ENCODE assay signal across 8 cellular contexts in genomic region chr17:82698065-82698973, GRCh38. TPM values are rescaled to one million over a fixed set of nuclear protein-coding genes. Genes with fewer than 3 reads are reported as not detected.
A peak's percentile ranks its signal among the peaks of the same experiment; 100 is the strongest.
DNase-seq lines count a peak whose midpoint lies in the region; ATAC-seq, FAIRE-seq and TF ChIP-seq lines count a peak whose summit lies in the region.

Gene RAB40B, minus strand, starts transcription at chr17:82698698. Its CDS starts 102 bp downstream, at chr17:82698596.

- peak within 1 kb of the TSS; percentile 68 for H3K4me3 ChIP-seq in NT2/D1 (ENCODE audit: insufficient read length, low read depth)

- peaks cover 18% of the 10 kb centered on the region; the same call in 1 of the 2 replicates for H3K9me3 ChIP-seq in NT2/D1 (ENCODE audit: insufficient read depth, low read length)

- peaks cover 41% of the 10 kb centered on the region for H3K36me3 Mint-ChIP-seq in Calu3 (ENCODE audit: insufficient read depth, unreplicated experiment)
- H3K36me3 Mint-ChIP-seq in endothelial cell (ENCODE audit: low read depth, unreplicated experiment): peaks cover 5% of the 10 kb centered on the region

- H3K9me3 Mint-ChIP-seq in Calu3 (ENCODE audit: low read depth, unreplicated experiment) (peaks cover 4% of the 10 kb centered on the region), endothelial cell (ENCODE audit: unreplicated experiment) (peaks cover 8% of the 10 kb centered on the region)

- peak; percentile 98 for FAIRE-seq in HTR-8/SVneo (lab: Jason Lieb, UNC)

- H3K9ac ChIP-seq in NT2/D1 (ENCODE audit: insufficient read length, low read depth): peak within 1 kb of the TSS; percentile 57

- H3K27me3 Mint-ChIP-seq in Calu3 (ENCODE audit: unreplicated experiment) (no peaks in the 10 kb centered on the region), endothelial cell (ENCODE audit: unreplicated experiment) (peaks cover 26% of the 10 kb centered on the region)

- no TSS peak for BruUV-seq in Calu3 (replicated peaks; lab: Mats Ljungman, UMichigan)

- peaks cover 18% of the 10 kb centered on the region for H3K4me1 ChIP-seq in NT2/D1 (ENCODE audit: insufficient read depth, insufficient read length)

- H3K27ac Mint-ChIP-seq in Calu3 (ENCODE audit: unreplicated experiment): peak within 1 kb of the TSS; percentile 85
- H3K27ac Mint-ChIP-seq in endothelial cell (ENCODE audit: unreplicated experiment): no peak within 1 kb of the TSS

- H3K27me3 ChIP-seq in NT2/D1 (ENCODE audit: insufficient read depth, insufficient read length): peaks cover 45% of the 10 kb centered on the region

- intact Hi-C loops in Calu3 (cut with micrococcal nuclease; ENCODE audit: unreplicated experiment): no loop called here

- no peaks in the 10 kb centered on the region for H3K36me3 ChIP-seq in NT2/D1 (ENCODE audit: insufficient read depth, insufficient read length, low read length)

- TF ChIP-seq CTCF in Calu3 (IDR thresholded peaks at IDR 0.05; ENCODE audit: unreplicated experiment) (no peak), endothelial cell (IDR thresholded peaks at IDR 0.05; ENCODE audit: unreplicated experiment) (no peak)

- H3K4me1 Mint-ChIP-seq in Calu3 (ENCODE audit: low read depth, unreplicated experiment): peaks cover 9% of the 10 kb centered on the region
- peaks cover 4% of the 10 kb centered on the region for H3K4me1 Mint-ChIP-seq in endothelial cell (ENCODE audit: unreplicated experiment)

- CTCF ChIA-PET in Calu3 (lab: Charles Lee): interaction anchor here (1.0 kb wide), 1 partner anchor 11 kb away, joined by 5 read pairs; no protein-coding TSS in a partner anchor

- peak; percentile 99 for DNase-seq in Calu3
- DNase-seq in HTR-8/SVneo (ENCODE audit: insufficient read length, low spot score): peak; percentile 99
- peak; percentile 94 for DNase-seq in NT2/D1 (ENCODE audit: low read depth, low spot score)
- DNase-seq in activated CD8-positive, alpha-beta memory T cell treated with anti-CD3 and anti-CD28 coated beads, Interleukin-2, amount 50 U/mL, for 48 hours: peak; percentile 97
- peak; percentile 99 for DNase-seq in endothelial cell (ENCODE audit: low spot score)
- peak; percentile 99 for DNase-seq in mesenteric fat pad (ENCODE audit: low spot score)
- peak; percentile 98 for DNase-seq in stimulated activated CD8-positive, alpha-beta memory T cell treated with anti-CD3 and anti-CD28 coated beads, Interleukin-12 subunit alpha, Interleukin-12 subunit beta, amount 100 ng/mL, for 4 hours (ENCODE audit: low read depth)

- peak; percentile 92 for ATAC-seq in GM21390 (IDR thresholded peaks at IDR 0.05; ENCODE audit: unreplicated experiment)

- peak within 1 kb of the TSS; percentile 73 for H3K4me3 Mint-ChIP-seq in Calu3 (ENCODE audit: low read depth, unreplicated experiment)
- H3K4me3 Mint-ChIP-seq in endothelial cell (ENCODE audit: unreplicated experiment): peak within 1 kb of the TSS; percentile 96

RNA-seq across cellular contexts. Expression of gene RAB40B, which starts in this region (rescaled TPM):
- total RNA-seq in Calu3 (2022) (20.5 and 21.9 TPM in 2 replicates), endothelial cell (ENCODE audit: unreplicated experiment) (6.7 TPM), mesenteric fat pad (5.5 TPM)

Comparison
In these comparisons a context has a peak if more than half of its experiments do, and no peak if none do; other contexts are left out.
1. Peak in every context shown above with its lines: DNase-seq, ATAC-seq and H3K4me3 ChIP-seq.